8 cellular contexts compared by ENCODE assay signal in genomic region chr11:71977743-71978418, GRCh38. TPM values are rescaled to one million over a fixed set of nuclear protein-coding genes. Genes with fewer than 3 reads are reported as not detected.
DNase-seq lines count a peak whose midpoint lies in the region; ATAC-seq and TF ChIP-seq lines count a peak whose summit lies in the region.

No MANE protein-coding gene starts in this region.

- H3K36me3 Mint-ChIP-seq in dendritic cell treated with granulocyte-macrophage colony-stimulating factor and Interleukin-4, amounts not matched to agents 40 ng/mL and 50 ng/mL, for 4 days (ENCODE audit: low read depth), result peaks cover 74% of the 10 kb centered on the region

- peak overlapping the region; percentile 17 for H3K4me3 Mint-ChIP-seq in dendritic cell treated with granulocyte-macrophage colony-stimulating factor and Interleukin-4, amounts not matched to agents 40 ng/mL and 50 ng/mL, for 4 days

- DNase-seq in activated CD8-positive, alpha-beta memory T cell treated with anti-CD3 and anti-CD28 coated beads for 1 hour (ENCODE audit: extremely low read depth in 1 of 2, low read depth in 1 of 2), result peak; percentile 20 to 22
- no peak for DNase-seq in activated CD8-positive, alpha-beta memory T cell treated with anti-CD3 and anti-CD28 coated beads, Interleukin-2, amount 50 U/mL, for 48 hours
- peak; percentile 15 for DNase-seq in NCI-H1092 (lab: John Stamatoyannopoulos, UW)
- DNase-seq in lung microvascular endothelial cell (ENCODE audit: low read depth in 2 of 2), result peak; percentile 62 to 74
- DNase-seq in stimulated activated naive CD8-positive, alpha-beta T cell treated with anti-CD3 and anti-CD28 coated beads, Interleukin-15, Interleukin-2, amounts not matched to agents 100 U/mL and 50 U/mL, for 24 hours, result peak; percentile 56
- DNase-seq in GM19240 (ENCODE audit: insufficient read length, low spot score), result no peak

- peak overlapping the region; percentile 91 for H3K27ac Mint-ChIP-seq in dendritic cell treated with granulocyte-macrophage colony-stimulating factor and Interleukin-4, amounts not matched to agents 40 ng/mL and 50 ng/mL, for 4 days

- TF ChIP-seq CTCF in WI38 (IDR thresholded peaks at IDR 0.05; ENCODE audit: low read depth, low read length), result peak; percentile 55

- H3K27me3 Mint-ChIP-seq in dendritic cell treated with granulocyte-macrophage colony-stimulating factor and Interleukin-4, amounts not matched to agents 40 ng/mL and 50 ng/mL, for 4 days, result no peaks in the 10 kb centered on the region

- peaks cover 37% of the 10 kb centered on the region for H3K4me1 Mint-ChIP-seq in dendritic cell treated with granulocyte-macrophage colony-stimulating factor and Interleukin-4, amounts not matched to agents 40 ng/mL and 50 ng/mL, for 4 days (ENCODE audit: low read depth)

- peak; percentile 52 for ATAC-seq in stimulated activated naive CD8-positive, alpha-beta T cell treated with anti-CD3 and anti-CD28 coated beads, Interleukin-15, Interleukin-2, amounts not matched to agents 100 U/mL and 50 U/mL, for 24 hours

- no peaks in the 10 kb centered on the region for H3K9me3 Mint-ChIP-seq in dendritic cell treated with granulocyte-macrophage colony-stimulating factor and Interleukin-4, amounts not matched to agents 40 ng/mL and 50 ng/mL, for 4 days

- intact Hi-C loops in dendritic cell treated with granulocyte-macrophage colony-stimulating factor and Interleukin-4, amounts not matched to agents 40 ng/mL and 50 ng/mL, for 4 days (cut with micrococcal nuclease), result loop anchor here (2.0 to 5.0 kb wide), 3 partner anchors 19 to 114 kb away; no protein-coding TSS in a partner anchor

- no peak overlapping the region for H3K4me3 ChIP-seq in WI38 (ENCODE audit: low read depth, low read length)

RNA-seq across cellular contexts. Expression of gene IL18BP, which starts 20.8 kb away (rescaled TPM):
- 1.1 and 2.0 TPM in 2 replicates for total RNA-seq in lung microvascular endothelial cell

RNA-seq across cellular contexts. Expression of gene RNF121, which starts 49.0 kb away (rescaled TPM):
- total RNA-seq in lung microvascular endothelial cell, result 22.4 and 27.8 TPM in 2 replicates

RNA-seq across cellular contexts. Expression of gene XNDC1N, which starts 49.5 kb away (rescaled TPM):
- total RNA-seq in lung microvascular endothelial cell, result 5.7 and 6.0 TPM in 2 replicates

Comparison
In these comparisons a context has a peak if more than half of its experiments do, and no peak if none do; other contexts are left out.
1. DNase-seq: peak in activated CD8-positive, alpha-beta memory T cell treated with anti-CD3 and anti-CD28 coated beads for 1 hour (2 of 2), NCI-H1092 (single experiment), lung microvascular endothelial cell (2 of 2) and stimulated activated naive CD8-positive, alpha-beta T cell treated with anti-CD3 and anti-CD28 coated beads, Interleukin-15, Interleukin-2, amounts not matched to agents 100 U/mL and 50 U/mL, for 24 hours (single experiment); none in activated CD8-positive, alpha-beta memory T cell treated with anti-CD3 and anti-CD28 coated beads, Interleukin-2, amount 50 U/mL, for 48 hours (single experiment) and GM19240 (single experiment).